ENCODE assay signal across 1 cellular context in the genomic region with DNA sequence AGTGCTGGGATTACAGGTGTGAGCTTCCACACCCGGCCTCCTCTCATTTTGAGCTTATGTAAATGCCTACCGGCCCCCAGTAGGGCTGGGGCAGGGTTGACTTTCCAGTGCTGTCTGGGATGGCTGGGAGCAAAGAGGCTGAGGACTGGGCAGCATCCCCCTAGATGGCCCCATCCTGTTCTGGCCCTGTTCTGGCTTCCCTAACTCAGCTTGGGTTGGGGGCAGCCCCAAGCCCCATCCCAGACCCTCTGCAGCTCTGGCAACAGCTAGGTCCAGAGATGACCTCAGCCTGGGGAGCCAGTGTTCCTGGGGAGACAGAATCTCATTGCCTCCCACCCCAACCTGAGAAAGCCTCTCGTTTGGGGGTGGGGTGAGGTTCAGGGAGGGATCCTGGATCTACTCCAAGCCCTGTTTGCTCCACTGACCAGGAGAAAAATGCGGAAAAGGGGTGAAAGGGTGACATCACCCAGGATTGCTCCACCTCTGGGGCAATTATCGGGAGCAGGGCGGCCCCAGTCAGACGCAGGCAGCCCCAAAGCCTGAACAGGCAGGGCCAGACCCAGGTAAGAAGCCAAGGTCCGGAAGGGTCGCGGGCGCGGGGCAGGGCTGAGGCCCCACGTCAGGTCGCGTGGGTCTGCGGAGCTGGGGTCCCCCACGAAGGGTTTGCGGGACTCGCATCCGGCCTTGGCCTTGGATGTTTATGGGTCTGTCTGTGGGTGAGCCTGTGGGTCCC.
TF ChIP-seq lines count a peak whose summit lies in the region.

Gene PNPLA2, plus strand, starts transcription at position 519 of the 733 bp plus-strand sequence. CDS start 805 bp downstream, outside the sequence.

TF ChIP-seq in GM23338, 12 proteins besides CTCF, POLR2A, EP300 and RAD21 (continued from another document):
- TF ChIP-seq REST (IDR thresholded peaks at IDR 0.05; ENCODE audit: unreplicated experiment) (no peak), EZH2 (IDR thresholded peaks at IDR 0.05; ENCODE audit: low read depth, unreplicated experiment) (no peak), EZH2phosphoT487 (IDR thresholded peaks at IDR 0.05; ENCODE audit: unreplicated experiment) (no peak), STAT1 (IDR thresholded peaks at IDR 0.05; ENCODE audit: unreplicated experiment) (no peak), POLR2AphosphoS5 (IDR thresholded peaks at IDR 0.05; ENCODE audit: low read depth) (no peak; the same call in 1 of the 2 replicates)
